ENCODE assay signal across 1 cellular context in genomic region chr19:4084547-4084877, GRCh38.
TF ChIP-seq lines count a peak whose summit lies in the region.

No MANE protein-coding gene starts in this region.

TF ChIP-seq in IMR-90, 13 proteins besides CTCF, POLR2A, EP300 and RAD21 (continued from another document):
- TF ChIP-seq CHD1 (IDR thresholded peaks at IDR 0.05; ENCODE audit: low read depth, low read length) (no peak), FOS (IDR thresholded peaks at IDR 0.05; ENCODE audit: low read depth, low read length) (no peak), MAFK (IDR thresholded peaks at IDR 0.05; ENCODE audit: low read depth, low read length) (no peak), BHLHE40 (IDR thresholded peaks at IDR 0.05; ENCODE audit: low read depth, low read length) (no peak), SMC3 (IDR thresholded peaks at IDR 0.05; ENCODE audit: low read depth, low read length) (no peak), RCOR1 (IDR thresholded peaks at IDR 0.05; ENCODE audit: insufficient replicate concordance, low read length) (no peak), NFE2L2 (IDR thresholded peaks at IDR 0.05; ENCODE audit: low read depth, low read length) (no peak), ELK1 (IDR thresholded peaks at IDR 0.05; ENCODE audit: borderline replicate concordance, low read depth, low read length) (no peak), CEBPB (IDR thresholded peaks at IDR 0.05; ENCODE audit: low read depth, low read length) (no peak), USF2 (IDR thresholded peaks at IDR 0.05; ENCODE audit: low read depth, low read length) (no peak), MAZ (IDR thresholded peaks at IDR 0.05; ENCODE audit: borderline replicate concordance, low read depth, low read length) (no peak), MXI1 (IDR thresholded peaks at IDR 0.05; ENCODE audit: borderline replicate concordance, low read depth, low read length) (no peak)
TF ChIP-seq in IMR-90: peak in this region for 0.
